Comparison of ENCODE assay signal across 8 cellular contexts in the genomic region with DNA sequence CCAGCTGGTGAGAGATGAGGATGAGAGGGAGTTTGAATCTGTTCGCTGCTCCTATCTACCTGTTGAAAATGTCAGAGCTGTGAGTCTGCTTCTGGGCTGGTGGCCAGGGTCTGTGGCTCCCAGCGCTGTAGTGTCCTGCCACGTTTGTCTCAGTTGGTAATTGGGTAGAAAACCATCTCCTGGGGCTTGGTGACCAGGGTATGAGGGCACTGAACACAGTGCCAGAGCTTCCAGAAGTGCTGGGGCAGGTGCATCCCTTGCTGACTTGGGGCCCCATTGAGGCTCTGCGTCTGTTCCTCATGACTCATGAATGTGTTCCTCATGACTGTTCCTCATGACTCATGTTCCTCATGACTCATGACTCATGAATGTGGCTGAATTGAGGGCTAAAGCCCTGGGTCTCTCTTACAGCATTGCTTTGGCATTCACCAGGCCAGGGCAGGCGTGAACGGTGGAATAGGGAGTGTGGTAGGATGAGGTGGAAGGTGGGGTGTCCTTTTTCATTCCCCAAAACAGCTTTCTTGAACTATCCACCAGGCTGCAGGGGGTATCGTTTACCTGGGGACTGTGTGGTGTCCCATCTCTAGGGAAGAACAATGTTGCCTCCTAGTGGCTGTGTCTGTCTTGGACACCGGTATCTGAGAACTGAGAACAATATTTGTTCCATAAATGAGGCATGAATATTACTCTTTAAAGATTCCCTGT.
A peak's percentile ranks its signal among the peaks of the same experiment; 100 is the strongest.
DNase-seq lines count a peak whose midpoint lies in the region; ATAC-seq and TF ChIP-seq lines count a peak whose summit lies in the region.

No MANE protein-coding gene starts in this region.

- peak overlapping the region; percentile 47 for H3K4me3 Mint-ChIP-seq in dendritic cell treated with granulocyte-macrophage colony-stimulating factor and Interleukin-4, amounts not matched to agents 40 ng/mL and 50 ng/mL, for 4 days
- no peak overlapping the region for H3K4me3 Mint-ChIP-seq in mesothelial cell of epicardium

- peaks cover 42% of the 10 kb centered on the region for H3K4me1 Mint-ChIP-seq in dendritic cell treated with granulocyte-macrophage colony-stimulating factor and Interleukin-4, amounts not matched to agents 40 ng/mL and 50 ng/mL, for 4 days (ENCODE audit: low read depth)
- peaks cover 46% of the 10 kb centered on the region for H3K4me1 Mint-ChIP-seq in mesothelial cell of epicardium

- peak; percentile 61 for DNase-seq in activated CD8-positive, alpha-beta memory T cell treated with anti-CD3 and anti-CD28 coated beads for 24 hours
- no peak for DNase-seq in activated CD8-positive, alpha-beta memory T cell treated with anti-CD3 and anti-CD28 coated beads, Interleukin-2, amount 50 U/mL, for 4 hours
- DNase-seq in HuH-7 (ENCODE audit: low spot score), result peak; percentile 61
- DNase-seq in SW 1271 (lab: John Stamatoyannopoulos, UW), result peak; percentile 95 to 96
- DNase-seq in mesothelial cell of epicardium (ENCODE audit: low spot score in 2 of 2, unreplicated experiment in 2 of 2), result no peak
- peak; percentile 62 for DNase-seq in ureter (ENCODE audit: low spot score)

- peaks cover 2% of the 10 kb centered on the region for H3K27me3 Mint-ChIP-seq in dendritic cell treated with granulocyte-macrophage colony-stimulating factor and Interleukin-4, amounts not matched to agents 40 ng/mL and 50 ng/mL, for 4 days
- H3K27me3 Mint-ChIP-seq in mesothelial cell of epicardium (ENCODE audit: low read depth), result no peaks in the 10 kb centered on the region

- TF ChIP-seq CTCF in mesothelial cell of epicardium (IDR thresholded peaks at IDR 0.05; ENCODE audit: unreplicated experiment), result peak; percentile 31

- H3K9me3 Mint-ChIP-seq in dendritic cell treated with granulocyte-macrophage colony-stimulating factor and Interleukin-4, amounts not matched to agents 40 ng/mL and 50 ng/mL, for 4 days, result no peaks in the 10 kb centered on the region
- peaks cover 3% of the 10 kb centered on the region for H3K9me3 Mint-ChIP-seq in mesothelial cell of epicardium

- no peaks in the 10 kb centered on the region for H3K36me3 Mint-ChIP-seq in dendritic cell treated with granulocyte-macrophage colony-stimulating factor and Interleukin-4, amounts not matched to agents 40 ng/mL and 50 ng/mL, for 4 days (ENCODE audit: low read depth)
- H3K36me3 Mint-ChIP-seq in mesothelial cell of epicardium, result peaks cover 5% of the 10 kb centered on the region

- intact Hi-C loops in dendritic cell treated with granulocyte-macrophage colony-stimulating factor and Interleukin-4, amounts not matched to agents 40 ng/mL and 50 ng/mL, for 4 days (cut with micrococcal nuclease), result loop anchor here (2.0 kb wide), 1 partner anchor 533 kb away; no protein-coding TSS in a partner anchor

- ATAC-seq in GM21825 (IDR thresholded peaks at IDR 0.05; ENCODE audit: unreplicated experiment), result peak; percentile 93

- peak overlapping the region; percentile 72 for H3K27ac Mint-ChIP-seq in dendritic cell treated with granulocyte-macrophage colony-stimulating factor and Interleukin-4, amounts not matched to agents 40 ng/mL and 50 ng/mL, for 4 days
- H3K27ac Mint-ChIP-seq in mesothelial cell of epicardium, result peak overlapping the region; percentile 94

Comparison
In these comparisons a context has a peak if more than half of its experiments do, and no peak if none do; other contexts are left out.
1. DNase-seq: peak in activated CD8-positive, alpha-beta memory T cell treated with anti-CD3 and anti-CD28 coated beads for 24 hours (single experiment), HuH-7 (single experiment), SW 1271 (2 of 2) and ureter (single experiment); none in activated CD8-positive, alpha-beta memory T cell treated with anti-CD3 and anti-CD28 coated beads, Interleukin-2, amount 50 U/mL, for 4 hours (single experiment) and mesothelial cell of epicardium (0 of 2).